Comparison of ENCODE assay signal across 12 cellular contexts in genomic region chr1:153122831-153123421, GRCh38. TPM values are rescaled to one million over a fixed set of nuclear protein-coding genes. Genes with fewer than 3 reads are reported as not detected.
A peak's percentile ranks its signal among the peaks of the same experiment; 100 is the strongest.
DNase-seq lines count a peak whose midpoint lies in the region; ATAC-seq and TF ChIP-seq lines count a peak whose summit lies in the region.
"Had no signal": no experiment of that assay in that cellular context is flagged by ENCODE, and none has a peak within 500 bp of the region (broad histone marks: within the 10 kb centered on the region; RNA-seq: fewer than 3 reads in every experiment).

No MANE protein-coding gene starts in this region.

- no peaks in the 10 kb centered on the region for H3K4me1 Mint-ChIP-seq in immature natural killer cell

- peaks cover 0 to 4% of the 10 kb centered on the region in 2 donors for H3K9me3 ChIP-seq in breast epithelium
- H3K9me3 ChIP-seq in heart right ventricle = peaks cover 0 to 30% (median 10%) of the 10 kb centered on the region in 11 donors

- DNase-seq in H4 (ENCODE audit: low spot score) (peak; percentile 68), NCI-H2081 treated with DMSO at 0.1 percent for 48 hours (lab: John Stamatoyannopoulos, UW) (peak; percentile 96), breast epithelium (ENCODE audit: low spot score in 2 of 2) (peak; percentile 52 to 59), retinal pigment epithelial cell (ENCODE audit: low read depth) (peak; percentile 46), left lobe of liver (ENCODE audit: low spot score) (no peak), heart right ventricle (no peak), immature natural killer cell (no peak)
- DNase-seq: GDM1, midbrain had no signal

- TF ChIP-seq POLR2A in breast epithelium (IDR thresholded peaks at IDR 0.05) = no peak

- H3K27ac ChIP-seq in breast epithelium = peak overlapping the region; percentile 56 to 62
- H3K27ac ChIP-seq in heart right ventricle = no peak overlapping the region

- intact Hi-C loops in breast epithelium (cut with DNase I; ENCODE audit: low total_unique reads) (no loop called here), heart right ventricle (cut with DNase I) (no loop called here)

- no peaks in the 10 kb centered on the region for H3K27me3 ChIP-seq in breast epithelium
- peaks cover 0 to 6% (median 0%) of the 10 kb centered on the region in 7 donors for H3K27me3 ChIP-seq in heart right ventricle

- no peak overlapping the region for H3K4me3 Mint-ChIP-seq in immature natural killer cell

- H3K9me3 Mint-ChIP-seq in immature natural killer cell = peaks cover 0 to 12% (median 3%) of the 10 kb centered on the region in 6 donors

- H3K4me3 ChIP-seq in breast epithelium = no peak overlapping the region
- no peak overlapping the region for H3K4me3 ChIP-seq in retinal pigment epithelial cell (ENCODE audit: low read length)
- H3K4me3 ChIP-seq in heart right ventricle = no peak overlapping the region

- H3K27ac Mint-ChIP-seq in immature natural killer cell = no peak overlapping the region

- H3K27me3 Mint-ChIP-seq in immature natural killer cell (ENCODE audit: low read depth in 3 of 3) = peaks cover 7 to 13% (median 10%) of the 10 kb centered on the region in 3 donors

- TF ChIP-seq CTCF in breast epithelium (IDR thresholded peaks at IDR 0.05) = no peak
- TF ChIP-seq CTCF in retinal pigment epithelial cell (conservative IDR thresholded peaks at IDR 0.05; ENCODE audit: low read depth, low read length) = no peak
- TF ChIP-seq CTCF in heart right ventricle (IDR thresholded peaks at IDR 0.05) = no peak

- H3K36me3 ChIP-seq in breast epithelium (no peaks in the 10 kb centered on the region), heart right ventricle (no peaks in the 10 kb centered on the region)

- WGBS in heart right ventricle, 2 donors = 23 to 31% methylated on average over 3 of the region's 3 CpGs

- no peaks in the 10 kb centered on the region for H3K4me1 ChIP-seq in breast epithelium
- H3K4me1 ChIP-seq in heart right ventricle = no peaks in the 10 kb centered on the region

- ATAC-seq in left lobe of liver = no peak
- no peak for ATAC-seq in HG03025 (IDR thresholded peaks at IDR 0.05; ENCODE audit: low FRiP score, unreplicated experiment)
- no peak for ATAC-seq in heart right ventricle

- no peaks in the 10 kb centered on the region for H3K36me3 Mint-ChIP-seq in immature natural killer cell

RNA-seq across cellular contexts. Expression of gene SPRR2F, which starts 9.6 kb away (rescaled TPM):
- not detected in 2 replicates for total RNA-seq in H4 (2014; rRNA removed; shearing (Covaris generic))
- total RNA-seq in breast epithelium = not detected
- not detected for total RNA-seq in left lobe of liver
- not detected for total RNA-seq in heart right ventricle
- not detected for polyA plus RNA-seq in heart right ventricle
- polyA plus RNA-seq in immature natural killer cell = not detected
- total RNA-seq: T-helper 1 cell treated with Interleukin-12 subunit alpha and Interleukin-12 subunit beta and Interleukin-4 antibody, amounts not matched to agents 30 ng/mL and 1 ng/mL, for 36 hours; urinary bladder had no signal
- polyA plus RNA-seq: urinary bladder had no signal

RNA-seq across cellular contexts. Expression of gene SPRR2G, which starts 27.8 kb away (rescaled TPM):
- total RNA-seq in H4 (2014; rRNA removed; shearing (Covaris generic)) = not detected in 2 replicates
- total RNA-seq in breast epithelium (not detected), left lobe of liver (not detected), heart right ventricle (not detected)
- polyA plus RNA-seq in heart right ventricle (not detected), immature natural killer cell (not detected)
- total RNA-seq: T-helper 1 cell treated with Interleukin-12 subunit alpha and Interleukin-12 subunit beta and Interleukin-4 antibody, amounts not matched to agents 30 ng/mL and 1 ng/mL, for 36 hours; urinary bladder had no signal
- polyA plus RNA-seq: urinary bladder had no signal

RNA-seq across cellular contexts. Expression of gene SPRR2E, which starts 28.6 kb away (rescaled TPM):
- total RNA-seq in H4 (2014; rRNA removed; shearing (Covaris generic)) = not detected in 2 replicates
- total RNA-seq in breast epithelium = not detected
- total RNA-seq in left lobe of liver = not detected
- not detected for total RNA-seq in heart right ventricle
- under 1 TPM in 1 of 2 donors, not detected in 1; 0.22 TPM for polyA plus RNA-seq in heart right ventricle
- polyA plus RNA-seq in immature natural killer cell = not detected
- total RNA-seq: T-helper 1 cell treated with Interleukin-12 subunit alpha and Interleukin-12 subunit beta and Interleukin-4 antibody, amounts not matched to agents 30 ng/mL and 1 ng/mL, for 36 hours; urinary bladder had no signal
- polyA plus RNA-seq: urinary bladder had no signal

RNA-seq across cellular contexts. Expression of gene SPRR2B, which starts 51.5 kb away (rescaled TPM):
- total RNA-seq in H4 (2014; rRNA removed; shearing (Covaris generic)) = not detected in 2 replicates
- not detected for total RNA-seq in breast epithelium
- total RNA-seq in left lobe of liver = not detected
- not detected for total RNA-seq in heart right ventricle
- polyA plus RNA-seq in heart right ventricle = not detected
- polyA plus RNA-seq in immature natural killer cell = not detected
- total RNA-seq: T-helper 1 cell treated with Interleukin-12 subunit alpha and Interleukin-12 subunit beta and Interleukin-4 antibody, amounts not matched to agents 30 ng/mL and 1 ng/mL, for 36 hours; urinary bladder had no signal
- polyA plus RNA-seq: urinary bladder had no signal

Comparison
In these comparisons a context has a peak if more than half of its experiments do, and no peak if none do; other contexts are left out.
1. DNase-seq: peak in H4 (single experiment), NCI-H2081 treated with DMSO at 0.1 percent for 48 hours (single experiment), breast epithelium (2 of 2) and retinal pigment epithelial cell (single experiment); none in left lobe of liver (single experiment), heart right ventricle (0 of 2) and immature natural killer cell (0 of 3).
2. H3K27ac ChIP-seq: peak in breast epithelium (2 of 2); none in heart right ventricle (0 of 10).